Comparison of ENCODE assay signal across 17 cellular contexts in genomic region chr20:59124326-59125029, GRCh38. TPM values are rescaled to one million over a fixed set of nuclear protein-coding genes. Genes with fewer than 3 reads are reported as not detected.
DNase-seq lines count a peak whose midpoint lies in the region; ATAC-seq and TF ChIP-seq lines count a peak whose summit lies in the region.
"Had no signal": no experiment of that assay in that cellular context is flagged by ENCODE, and none has a peak within 500 bp of the region (broad histone marks: within the 10 kb centered on the region; RNA-seq: fewer than 3 reads in every experiment).

No MANE protein-coding gene starts in this region.

- no peak overlapping the region for H3K18ac ChIP-seq in H9 (ENCODE audit: insufficient read length, low read depth, low read length)

- TF ChIP-seq CTCF in prostate gland (IDR thresholded peaks at IDR 0.05) (no peak), transverse colon (IDR thresholded peaks at IDR 0.05) (no peak), H9 (conservative IDR thresholded peaks at IDR 0.05) (no peak)

- H2AK5ac ChIP-seq in H9 (ENCODE audit: insufficient read length, low read length) = no peak overlapping the region

- no peak overlapping the region for H2BK20ac ChIP-seq in H9 (ENCODE audit: low read depth, low read length, poor library complexity, severe bottlenecking)

- H3K79me1 ChIP-seq in H9 (ENCODE audit: insufficient read depth, low read depth, low read length, poor library complexity, severe bottlenecking) = no peaks in the 10 kb centered on the region

- H3K4ac ChIP-seq in H9 (ENCODE audit: low read depth, low read length) = no peak overlapping the region

- ATAC-seq in activated CD4-positive, alpha-beta T cell treated with anti-CD3 and anti-CD28 coated beads for 36 hours = no peak
- no peak for ATAC-seq in naive thymus-derived CD8-positive, alpha-beta T cell
- ATAC-seq: left colon had no signal

- H2BK12ac ChIP-seq in H9 (ENCODE audit: insufficient read length, low read depth, low read length) = no peak overlapping the region

- H4K20me1 ChIP-seq in H9 (ENCODE audit: control insufficient read depth, insufficient read depth, insufficient read length) = no peaks in the 10 kb centered on the region

- H3K14ac ChIP-seq in H9 (ENCODE audit: insufficient read depth, low read length) = no peak overlapping the region

- peaks cover 57% of the 10 kb centered on the region for H3K4me1 Mint-ChIP-seq in activated CD4-positive, alpha-beta T cell treated with anti-CD3 and anti-CD28 coated beads for 36 hours
- peaks cover 43% of the 10 kb centered on the region for H3K4me1 Mint-ChIP-seq in activated CD4-positive, alpha-beta T cell treated with anti-CD3 and anti-CD28 coated beads, Interleukin-2, amount 10 ng/mL, durations not matched to agents 24 days and 14 days
- H3K4me1 Mint-ChIP-seq in activated naive CD8-positive, alpha-beta T cell (ENCODE audit: low read depth) = peaks cover 88% of the 10 kb centered on the region
- H3K4me1 Mint-ChIP-seq in naive thymus-derived CD8-positive, alpha-beta T cell = peaks cover 63 to 91% (median 88%) of the 10 kb centered on the region in 4 donors
- H3K4me1 Mint-ChIP-seq in H9 = peaks cover 43 to 60% of the 10 kb centered on the region in 2 experiments

- TF ChIP-seq EP300 in transverse colon (IDR thresholded peaks at IDR 0.05; ENCODE audit: low read depth) = no peak

- H3K27me3 Mint-ChIP-seq in activated CD4-positive, alpha-beta T cell treated with anti-CD3 and anti-CD28 coated beads for 36 hours = no peaks in the 10 kb centered on the region
- H3K27me3 Mint-ChIP-seq in activated CD4-positive, alpha-beta T cell treated with anti-CD3 and anti-CD28 coated beads, Interleukin-2, amount 10 ng/mL, durations not matched to agents 24 days and 14 days = no peaks in the 10 kb centered on the region
- H3K27me3 Mint-ChIP-seq in activated naive CD8-positive, alpha-beta T cell = no peaks in the 10 kb centered on the region
- no peaks in the 10 kb centered on the region for H3K27me3 Mint-ChIP-seq in naive thymus-derived CD8-positive, alpha-beta T cell
- H3K27me3 Mint-ChIP-seq in H9 (ENCODE audit: low read depth) = peaks cover 3% of the 10 kb centered on the region; the same call in 1 of the 2 replicates

- H3K36me3 Mint-ChIP-seq in activated CD4-positive, alpha-beta T cell treated with anti-CD3 and anti-CD28 coated beads for 36 hours (ENCODE audit: low read depth) = peaks cover 9% of the 10 kb centered on the region
- H3K36me3 Mint-ChIP-seq in activated CD4-positive, alpha-beta T cell treated with anti-CD3 and anti-CD28 coated beads, Interleukin-2, amount 10 ng/mL, durations not matched to agents 24 days and 14 days (ENCODE audit: low read depth) = peaks cover 4% of the 10 kb centered on the region
- peaks cover 3% of the 10 kb centered on the region for H3K36me3 Mint-ChIP-seq in activated naive CD8-positive, alpha-beta T cell
- peaks cover 0 to 5% (median 0%) of the 10 kb centered on the region in 3 donors for H3K36me3 Mint-ChIP-seq in naive thymus-derived CD8-positive, alpha-beta T cell
- H3K36me3 Mint-ChIP-seq in H9 (ENCODE audit: insufficient read depth in 1 of 3, low read depth in 3 of 3) = peaks cover 4 to 15% (median 12%) of the 10 kb centered on the region in 3 experiments; a peak in 5 of 7 replicates

- no peak overlapping the region for H3T11ph ChIP-seq in H9 (ENCODE audit: low read length)

- H3K9me3 Mint-ChIP-seq in activated CD4-positive, alpha-beta T cell treated with anti-CD3 and anti-CD28 coated beads for 36 hours (ENCODE audit: low read depth) = peaks cover 2% of the 10 kb centered on the region
- H3K9me3 Mint-ChIP-seq in activated CD4-positive, alpha-beta T cell treated with anti-CD3 and anti-CD28 coated beads, Interleukin-2, amount 10 ng/mL, durations not matched to agents 24 days and 14 days = peaks cover 5% of the 10 kb centered on the region
- H3K9me3 Mint-ChIP-seq in activated naive CD8-positive, alpha-beta T cell (ENCODE audit: low read depth) = no peaks in the 10 kb centered on the region
- H3K9me3 Mint-ChIP-seq in naive thymus-derived CD8-positive, alpha-beta T cell = peaks cover 0 to 3% (median 0%) of the 10 kb centered on the region in 9 donors
- H3K9me3 Mint-ChIP-seq in H9 = peaks cover 11 to 18% of the 10 kb centered on the region in 2 experiments

- H3K36me3 ChIP-seq in prostate gland (no peaks in the 10 kb centered on the region), transverse colon (no peaks in the 10 kb centered on the region)
- H3K36me3 ChIP-seq: esophagus muscularis mucosa, thyroid gland had no signal

- no peak overlapping the region for H3K4me2 ChIP-seq in H9 (ENCODE audit: insufficient read depth, insufficient read length, low read length)

- H3K9me3 ChIP-seq in prostate gland = no peaks in the 10 kb centered on the region
- no peaks in the 10 kb centered on the region for H3K9me3 ChIP-seq in transverse colon
- no peaks in the 10 kb centered on the region for H3K9me3 ChIP-seq in H9 (ENCODE audit: control insufficient read depth, low read depth, low read length)
- H3K9me3 ChIP-seq: thyroid gland had no signal

- 86% methylated on average over 15 of the region's 15 CpGs for WGBS in prostate gland
- WGBS in transverse colon (ENCODE audit: low coverage in 1 of 2), 2 donors = 83 to 100% methylated on average over 1 to 15 of the region's 15 CpGs
- no CpG with 5 or more reads among the region's 15 CpGs for WGBS in H9 (ENCODE audit: extremely low coverage, insufficient read length, low lambda C conversion rate)

- no peak overlapping the region for H4K5ac ChIP-seq in H9 (ENCODE audit: insufficient read length, low read depth, low read length)

- no peak overlapping the region for H3K9ac ChIP-seq in H9 (ENCODE audit: extremely low read depth, insufficient read length, low read length)

- H3K79me2 ChIP-seq in H9 (ENCODE audit: insufficient read depth, low read length) = no peaks in the 10 kb centered on the region

- H3K56ac ChIP-seq in H9 (ENCODE audit: insufficient read length, low read depth, low read length) = no peak overlapping the region

- no peaks in the 10 kb centered on the region for H3K23me2 ChIP-seq in H9 (ENCODE audit: insufficient read length, low read depth, low read length, poor library complexity, severe bottlenecking)

- no peak overlapping the region for H2BK120ac ChIP-seq in H9 (ENCODE audit: low read depth, low read length, poor library complexity, severe bottlenecking)

- peak overlapping the region; percentile 94 for H3K27ac Mint-ChIP-seq in activated CD4-positive, alpha-beta T cell treated with anti-CD3 and anti-CD28 coated beads for 36 hours
- no peak overlapping the region for H3K27ac Mint-ChIP-seq in activated CD4-positive, alpha-beta T cell treated with anti-CD3 and anti-CD28 coated beads, Interleukin-2, amount 10 ng/mL, durations not matched to agents 24 days and 14 days
- H3K27ac Mint-ChIP-seq in activated naive CD8-positive, alpha-beta T cell = peak overlapping the region; percentile 99
- peak overlapping the region; percentile 99 to 100 (median 100) for H3K27ac Mint-ChIP-seq in naive thymus-derived CD8-positive, alpha-beta T cell
- H3K27ac Mint-ChIP-seq in H9 = no peak overlapping the region

- H2BK5ac ChIP-seq in H9 (ENCODE audit: insufficient read length, low read length) = no peak overlapping the region

- H3K4me3 ChIP-seq in prostate gland = no peak overlapping the region
- H3K4me3 ChIP-seq in transverse colon = no peak overlapping the region
- H3K4me3 ChIP-seq: esophagus muscularis mucosa, thyroid gland had no signal

- H4K91ac ChIP-seq in H9 (ENCODE audit: insufficient read length, low read depth, low read length) = no peak overlapping the region

- no peak overlapping the region for H4K8ac ChIP-seq in H9 (replicated peaks; ENCODE audit: insufficient read length, low read depth, low read length)

- no peak for DNase-seq in activated CD4-positive, alpha-beta T cell treated with anti-CD3 and anti-CD28 coated beads for 36 hours
- DNase-seq in activated CD4-positive, alpha-beta T cell treated with anti-CD3 and anti-CD28 coated beads, Interleukin-2, amount 10 ng/mL, durations not matched to agents 24 days and 14 days = no peak
- DNase-seq in NAMALWA (ENCODE audit: low spot score) = peak; percentile 63
- DNase-seq in naive thymus-derived CD8-positive, alpha-beta T cell = peak in 1 of 10 donors; percentile 27
- no peak for DNase-seq in prostate gland (ENCODE audit: low spot score)
- DNase-seq in transverse colon = no peak
- no peak for DNase-seq in H9
- DNase-seq: dermis blood vessel endothelial cell, GDM1, left colon, SIG-M5, thyroid gland had no signal

- H3K4me3 Mint-ChIP-seq in activated CD4-positive, alpha-beta T cell treated with anti-CD3 and anti-CD28 coated beads for 36 hours = no peak overlapping the region
- no peak overlapping the region for H3K4me3 Mint-ChIP-seq in activated CD4-positive, alpha-beta T cell treated with anti-CD3 and anti-CD28 coated beads, Interleukin-2, amount 10 ng/mL, durations not matched to agents 24 days and 14 days
- peak overlapping the region; percentile 91 for H3K4me3 Mint-ChIP-seq in activated naive CD8-positive, alpha-beta T cell
- peak overlapping the region; percentile 83 to 95 (median 89) for H3K4me3 Mint-ChIP-seq in naive thymus-derived CD8-positive, alpha-beta T cell
- H3K4me3 Mint-ChIP-seq in H9 = no peak overlapping the region

- H3K27me3 ChIP-seq in prostate gland (replicated peaks; ENCODE audit: insufficient read depth) (no peaks in the 10 kb centered on the region), transverse colon (peaks cover 4% of the 10 kb centered on the region), H9 (ENCODE audit: insufficient read depth, low read length) (no peaks in the 10 kb centered on the region)
- H3K27me3 ChIP-seq: thyroid gland had no signal

- intact Hi-C loops in activated CD4-positive, alpha-beta T cell treated with anti-CD3 and anti-CD28 coated beads for 36 hours (cut with DNase I, micrococcal nuclease) = no loop called here
- intact Hi-C loops in activated CD4-positive, alpha-beta T cell treated with anti-CD3 and anti-CD28 coated beads, Interleukin-2, amount 10 ng/mL, durations not matched to agents 24 days and 14 days (cut with micrococcal nuclease) = loop anchor here (5.0 to 10.0 kb wide), 2 partner anchors 80 to 128 kb away; no protein-coding TSS in a partner anchor
- intact Hi-C loops in prostate gland (cut with DNase I) = no loop called here
- intact Hi-C loops in transverse colon (cut with DNase I; ENCODE audit: low total_unique reads) = no loop called here

- H3K27ac ChIP-seq in prostate gland (no peak overlapping the region), transverse colon (no peak overlapping the region), H9 (ENCODE audit: insufficient read length, low read depth, low read length) (no peak overlapping the region)
- H3K27ac ChIP-seq: 22Rv1, esophagus muscularis mucosa, thyroid gland had no signal

- no peak overlapping the region for H2BK15ac ChIP-seq in H9 (ENCODE audit: low read depth, low read length)

- POLR2A ChIA-PET in activated CD4-positive, alpha-beta T cell treated with anti-CD3 and anti-CD28 coated beads for 36 hours (lab: Charles Lee) = interaction anchor here (0.7 kb wide), 1 partner anchor 91 kb away, joined by 5 read pairs; no protein-coding TSS in a partner anchor
- POLR2A ChIA-PET in naive thymus-derived CD8-positive, alpha-beta T cell (lab: Charles Lee) = interaction anchor here (0.9 to 7.7 kb wide), 12 partner anchors 12 to 235 kb away, joined by 3 to 190 read pairs (median 12); partner anchors contain the start of genes ATP5F1E and ZNF831

- H3K4me1 ChIP-seq in prostate gland (replicated peaks) = no peaks in the 10 kb centered on the region
- peaks cover 0 to 12% (median 0%) of the 10 kb centered on the region in 4 donors for H3K4me1 ChIP-seq in transverse colon
- peaks cover 15% of the 10 kb centered on the region for H3K4me1 ChIP-seq in H9 (ENCODE audit: insufficient read depth, low read length)
- H3K4me1 ChIP-seq: esophagus muscularis mucosa, thyroid gland had no signal

- no peak overlapping the region for H3K23ac ChIP-seq in H9 (ENCODE audit: insufficient read length, low read depth, low read length)

- TF ChIP-seq POLR2A in prostate gland (IDR thresholded peaks at IDR 0.05) = no peak
- no peak for TF ChIP-seq POLR2A in transverse colon (IDR thresholded peaks at IDR 0.05)

- CTCF ChIA-PET in activated CD4-positive, alpha-beta T cell treated with anti-CD3 and anti-CD28 coated beads for 36 hours (lab: Charles Lee) = interaction anchor here (0.9 to 3.6 kb wide), 6 partner anchors 22 to 83 kb away, joined by 3 to 29 read pairs (median 6); no protein-coding TSS in a partner anchor

- in situ Hi-C loops in transverse colon (cut with MboI; ENCODE audit: low pct_ligation_motif_present in 1 of 4, low pct_unique_long_range_greater_than_20kb in 1 of 4, low sequenced_read_pairs in 3 of 4) = no loop called here

- H2AFZ ChIP-seq in H9 (ENCODE audit: low read length) = no peak overlapping the region

RNA-seq across cellular contexts. Expression of gene ZNF831, which starts 39.1 kb away (rescaled TPM):
- 1 to 10 TPM; 7.0 to 8.6 TPM for total RNA-seq in activated CD4-positive, alpha-beta T cell treated with anti-CD3 and anti-CD28 coated beads for 36 hours
- total RNA-seq in activated CD4-positive, alpha-beta T cell treated with anti-CD3 and anti-CD28 coated beads, Interleukin-2, amount 10 ng/mL, durations not matched to agents 24 days and 14 days = 3.1 and 3.4 TPM in 2 replicates
- 10 to 100 TPM; 28.0 to 29.9 TPM for total RNA-seq in naive thymus-derived CD8-positive, alpha-beta T cell
- 1 to 10 TPM; 5.5 to 6.2 (median 5.9) TPM for polyA plus RNA-seq in naive thymus-derived CD8-positive, alpha-beta T cell
- total RNA-seq in prostate gland (1 to 10 TPM in 1 of 2 donors, under 1 TPM in 1; 0.46 to 1.1 TPM), transverse colon (1 to 10 TPM in 2 of 4 donors, under 1 TPM in 2; 0.20 to 3.8 (median 2.3) TPM), H9 (2021) (not detected in 2 replicates)
- total RNA-seq: MCF 10A, pulmonary artery endothelial cell had no signal

Comparison
In these comparisons a context has a peak if more than half of its experiments do, and no peak if none do; other contexts are left out.
1. H3K27ac Mint-ChIP-seq: peak in activated CD4-positive, alpha-beta T cell treated with anti-CD3 and anti-CD28 coated beads for 36 hours (single experiment), activated naive CD8-positive, alpha-beta T cell (single experiment) and naive thymus-derived CD8-positive, alpha-beta T cell (10 of 10); none in activated CD4-positive, alpha-beta T cell treated with anti-CD3 and anti-CD28 coated beads, Interleukin-2, amount 10 ng/mL, durations not matched to agents 24 days and 14 days (single experiment) and H9 (0 of 3).
2. H3K4me3 Mint-ChIP-seq: peak in activated naive CD8-positive, alpha-beta T cell (single experiment) and naive thymus-derived CD8-positive, alpha-beta T cell (10 of 10); none in activated CD4-positive, alpha-beta T cell treated with anti-CD3 and anti-CD28 coated beads for 36 hours (single experiment), activated CD4-positive, alpha-beta T cell treated with anti-CD3 and anti-CD28 coated beads, Interleukin-2, amount 10 ng/mL, durations not matched to agents 24 days and 14 days (single experiment) and H9 (0 of 2).